In the genomic region with DNA sequence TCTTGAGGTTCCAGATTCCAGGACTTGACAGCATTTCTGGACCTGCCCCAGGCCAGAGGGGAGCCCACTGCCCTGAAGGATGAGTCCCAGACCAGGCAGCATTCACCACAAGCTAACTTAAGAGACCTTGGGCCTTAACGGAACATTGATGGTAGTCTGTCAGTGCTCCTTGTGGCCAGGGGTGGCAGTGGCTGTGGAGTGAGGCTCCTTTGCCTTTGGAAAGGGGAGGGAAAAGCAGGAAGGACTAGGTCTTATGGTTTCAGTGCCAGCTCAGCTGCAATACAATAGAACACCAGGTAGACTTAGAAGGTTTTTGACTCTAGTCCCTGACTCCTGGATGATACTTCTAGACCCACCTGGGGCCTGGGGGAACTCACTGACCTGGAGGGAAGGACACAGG, we compare ENCODE assay signal across 9 cellular contexts. TPM values are rescaled to one million over a fixed set of nuclear protein-coding genes. Genes with fewer than 3 reads are reported as not detected.
"Had no signal": no experiment of that assay in that cellular context is flagged by ENCODE, and none has a peak within 500 bp of the region (broad histone marks: within the 10 kb centered on the region; RNA-seq: fewer than 3 reads in every experiment).

No MANE protein-coding gene starts in this region.

RNA-seq across cellular contexts. Expression of a gene that starts 11.3 kb away (rescaled TPM):
- total RNA-seq: LHCN-M2, MCF 10A, NCI-H460, OCI-LY7, PC-9, Right ventricle myocardium inferior, SJCRH30, SK-MEL-5 had no signal

RNA-seq across cellular contexts. Expression of a gene that starts 49.5 kb away (rescaled TPM):
- total RNA-seq: LHCN-M2, MCF 10A, NCI-H460, Right ventricle myocardium inferior, RPMI7951, SJCRH30, SK-MEL-5 had no signal
